Comparison of ENCODE assay signal across 21 cellular contexts in the genomic region with DNA sequence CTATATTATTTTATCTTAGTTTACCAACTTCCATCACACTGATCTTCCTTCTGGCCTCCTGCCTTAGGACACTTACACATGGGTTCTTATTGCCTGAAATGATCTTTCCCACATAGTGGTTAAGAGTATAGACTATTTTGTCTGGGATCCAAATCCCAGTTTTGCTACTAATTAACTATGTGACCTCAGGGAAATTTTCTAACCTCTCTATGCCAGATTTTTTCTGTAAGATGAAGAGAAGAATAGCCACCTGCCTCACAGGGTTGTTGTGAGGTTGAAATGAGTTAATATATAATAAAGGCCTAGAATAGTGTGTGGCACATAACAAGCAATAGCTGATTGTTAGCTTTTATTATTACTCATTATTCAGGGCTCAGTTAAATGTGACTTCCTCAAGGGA. TPM values are rescaled to one million over a fixed set of nuclear protein-coding genes. Genes with fewer than 3 reads are reported as not detected.
DNase-seq lines count a peak whose midpoint lies in the region; ATAC-seq and TF ChIP-seq lines count a peak whose summit lies in the region.
"Had no signal": no experiment of that assay in that cellular context is flagged by ENCODE, and none has a peak within 500 bp of the region (broad histone marks: within the 10 kb centered on the region; RNA-seq: fewer than 3 reads in every experiment).

No MANE protein-coding gene starts in this region.

- H3K4me2 ChIP-seq in mammary epithelial cell (ENCODE audit: insufficient read depth, low read depth, low read length): no peak overlapping the region
- H3K4me2 ChIP-seq: A549, BLaER1 had no signal

- H3K4me3 ChIP-seq in mammary epithelial cell (replicated peaks in 1 of 3; ENCODE audit: insufficient read depth in 1 of 3, low read depth in 2 of 3, low read length in 3 of 3) (no peak overlapping the region), HUES6 (ENCODE audit: low read depth, low read length) (no peak overlapping the region), epithelial cell of proximal tubule (ENCODE audit: low read depth, low read length) (no peak overlapping the region)
- H3K4me3 ChIP-seq: A549, BLaER1, GM12878, GM23248, K562 had no signal

- CTCF ChIA-PET in MCF 10A (lab: Yijun Ruan, JAX) (no interaction called here), mammary epithelial cell (lab: Charles Lee; ENCODE audit: low non-redundant PET) (no interaction called here)

- BruUV-seq in MCF 10A (replicated peaks; lab: Mats Ljungman, UMichigan) (no TSS peak), mammary epithelial cell (replicated peaks; lab: Mats Ljungman, UMichigan) (no TSS peak)

- no peak for TF ChIP-seq CTCF in MCF 10A (IDR thresholded peaks at IDR 0.05; ENCODE audit: unreplicated experiment)
- TF ChIP-seq CTCF in mammary epithelial cell (conservative IDR thresholded peaks at IDR 0.05 in 1 of 2, IDR thresholded peaks at IDR 0.05 in 1 of 2; ENCODE audit: extremely low read depth in 1 of 2, insufficient read depth in 1 of 2, low read depth in 1 of 2, low read length in 2 of 2): no peak
- no peak for TF ChIP-seq CTCF in epithelial cell of proximal tubule (conservative IDR thresholded peaks at IDR 0.05; ENCODE audit: low read depth, low read length)

- no peaks in the 10 kb centered on the region for H3K79me2 ChIP-seq in mammary epithelial cell (ENCODE audit: insufficient read depth, low read length)

- H3K36me3 ChIP-seq in mammary epithelial cell (ENCODE audit: insufficient read depth, low read length) (peaks cover 2% of the 10 kb centered on the region), HUES6 (ENCODE audit: control insufficient read depth, insufficient read depth, low read length) (peaks cover 19% of the 10 kb centered on the region)

- H3K9me3 Mint-ChIP-seq in MCF 10A (ENCODE audit: unreplicated experiment): no peaks in the 10 kb centered on the region
- H3K9me3 Mint-ChIP-seq: CD4-positive, alpha-beta memory T cell; H9 had no signal

- H4K20me1 ChIP-seq in mammary epithelial cell (ENCODE audit: insufficient read depth, low read length): no peaks in the 10 kb centered on the region

- no peak overlapping the region for H3K27ac ChIP-seq in mammary epithelial cell (ENCODE audit: insufficient read depth, low read depth, low read length)
- peak overlapping the region; percentile 88; the same call in 1 of the 2 replicates for H3K27ac ChIP-seq in HUES6 (ENCODE audit: low read depth, low read length)
- H3K27ac ChIP-seq: 22Rv1, A549, BLaER1, GM23248 had no signal

- H2AFZ ChIP-seq in mammary epithelial cell (ENCODE audit: low read depth, low read length): no peak overlapping the region
- H2AFZ ChIP-seq: GM23248 had no signal

- peaks cover 6% of the 10 kb centered on the region for H3K4me1 Mint-ChIP-seq in MCF 10A (ENCODE audit: insufficient read depth, unreplicated experiment)

- peaks cover 51% of the 10 kb centered on the region for H3K36me3 Mint-ChIP-seq in MCF 10A (ENCODE audit: insufficient read depth, unreplicated experiment)

- peak overlapping the region; percentile 46 for H3K27ac Mint-ChIP-seq in MCF 10A (ENCODE audit: low read depth, unreplicated experiment)
- H3K27ac Mint-ChIP-seq: CD14-positive monocyte had no signal

- DNase-seq in MCF 10A (ENCODE audit: unreplicated experiment): no peak
- DNase-seq in mammary epithelial cell: no peak
- peak; percentile 29 for DNase-seq in epithelial cell of proximal tubule (ENCODE audit: low read depth)
- DNase-seq in renal cortical epithelial cell (ENCODE audit: low read depth): peak; percentile 85
- no peak for DNase-seq in stimulated activated CD4-positive, alpha-beta T cell treated with anti-CD3 and anti-CD28 coated beads, Interleukin-2, amount 100 ng/mL, for 48 hours
- no peak for DNase-seq in NCI-H1092 (lab: John Stamatoyannopoulos, UW)
- DNase-seq: CD4-positive, alpha-beta memory T cell; DMS 273 treated with DMSO at 0.1 percent for 48 hours; DMS53; DND-41; EL; GM23248; H9 had no signal

- no peaks in the 10 kb centered on the region for H3K27me3 ChIP-seq in mammary epithelial cell (ENCODE audit: insufficient read depth, low read length)
- H3K27me3 ChIP-seq in HUES6 (ENCODE audit: control insufficient read depth, insufficient read depth, low read length): no peaks in the 10 kb centered on the region
- H3K27me3 ChIP-seq: BLaER1 had no signal

- intact Hi-C loops in MCF 10A (cut with micrococcal nuclease) (no loop called here), mammary epithelial cell (cut with micrococcal nuclease) (no loop called here)

- dilution Hi-C loops in mammary epithelial cell (cut with HindIII; ENCODE audit: low sequenced_read_pairs): no loop called here

- H3K9me3 ChIP-seq in mammary epithelial cell (replicated peaks; ENCODE audit: insufficient read depth, low read length): no peaks in the 10 kb centered on the region
- no peaks in the 10 kb centered on the region for H3K9me3 ChIP-seq in HUES6 (ENCODE audit: control insufficient read depth, insufficient read depth, low read depth, low read length)
- H3K9me3 ChIP-seq: A549, BLaER1 had no signal

- POLR2A ChIA-PET in MCF 10A (lab: Yijun Ruan, JAX): no interaction called here

- no peaks in the 10 kb centered on the region for H3K27me3 Mint-ChIP-seq in MCF 10A (ENCODE audit: insufficient read depth, unreplicated experiment)
- H3K27me3 Mint-ChIP-seq: CD4-positive, alpha-beta memory T cell had no signal

- no peaks in the 10 kb centered on the region for H3K4me1 ChIP-seq in mammary epithelial cell (ENCODE audit: insufficient read depth, low read length)
- H3K4me1 ChIP-seq in HUES6 (ENCODE audit: control insufficient read depth, insufficient read depth, low read length): peaks cover 27% of the 10 kb centered on the region
- H3K4me1 ChIP-seq: A549, BLaER1 had no signal

- in situ Hi-C loops in mammary epithelial cell (cut with MboI; ENCODE audit: low sequenced_read_pairs in 2 of 2): no loop called here

- no peak overlapping the region for H3K9ac ChIP-seq in mammary epithelial cell (ENCODE audit: insufficient read depth, low read length)
- no peak overlapping the region for H3K9ac ChIP-seq in HUES6 (ENCODE audit: low read length)
- H3K9ac ChIP-seq: BLaER1, GM23248 had no signal

- ATAC-seq in GM19463 (IDR thresholded peaks at IDR 0.05; ENCODE audit: unreplicated experiment): no peak
- ATAC-seq: A549, GM12878, K562 had no signal

- H3K4me3 Mint-ChIP-seq in MCF 10A (ENCODE audit: unreplicated experiment): no peak overlapping the region
- H3K4me3 Mint-ChIP-seq: CD14-positive monocyte; CD4-positive, alpha-beta memory T cell; H9 had no signal

RNA-seq across cellular contexts. Expression of gene TBCK, which starts 18.4 kb away (rescaled TPM):
- 27.8 and 33.2 TPM in 2 replicates for total RNA-seq in MCF 10A (2022)
- 10 to 100 TPM; 28.0 to 45.3 TPM for total RNA-seq in mammary epithelial cell
- 8.3 TPM for polyA plus RNA-seq in mammary epithelial cell
- polyA minus RNA-seq in mammary epithelial cell: 16.7 TPM
- total RNA-seq in epithelial cell of proximal tubule: 11.8 and 20.8 TPM in 2 replicates
- 19.4 and 79.6 TPM in 2 replicates for total RNA-seq in renal cortical epithelial cell

RNA-seq across cellular contexts. Expression of gene AIMP1, which starts 18.7 kb away (rescaled TPM):
- total RNA-seq in MCF 10A (2022) (103 and 126 TPM in 2 replicates), mammary epithelial cell (10 to 100 TPM; 17.7 to 56.0 TPM), epithelial cell of proximal tubule (25.0 and 34.2 TPM in 2 replicates), renal cortical epithelial cell (36.2 and 41.8 TPM in 2 replicates)
- 17.4 TPM for polyA plus RNA-seq in mammary epithelial cell
- 3.3 TPM for polyA minus RNA-seq in mammary epithelial cell

Comparison
In these comparisons a context has a peak if more than half of its experiments do, and no peak if none do; other contexts are left out.
1. DNase-seq: peak in epithelial cell of proximal tubule (single experiment) and renal cortical epithelial cell (single experiment); none in MCF 10A (single experiment), mammary epithelial cell (single experiment), stimulated activated CD4-positive, alpha-beta T cell treated with anti-CD3 and anti-CD28 coated beads, Interleukin-2, amount 100 ng/mL, for 48 hours (0 of 2) and NCI-H1092 (single experiment).